In genomic region chr17:35080536-35080935, GRCh38 we compare ENCODE assay signal across 10 cellular contexts.
DNase-seq lines count a peak whose midpoint lies in the region; ATAC-seq and TF ChIP-seq lines count a peak whose summit lies in the region.
"Had no signal": no experiment of that assay in that cellular context is flagged by ENCODE, and none has a peak within 500 bp of the region (broad histone marks: within the 10 kb centered on the region; RNA-seq: fewer than 3 reads in every experiment).

No MANE protein-coding gene starts in this region.

- H3K79me2 ChIP-seq in DND-41 (ENCODE audit: insufficient read depth, low read length) = peaks cover 11% of the 10 kb centered on the region

- no peaks in the 10 kb centered on the region for H4K20me1 ChIP-seq in DND-41 (ENCODE audit: insufficient read depth, low read length)

- H3K9ac ChIP-seq in DND-41 (ENCODE audit: low read depth, low read length) = no peak overlapping the region

- DNase-seq in DND-41 (no peak), Kasumi-1 (lab: John Stamatoyannopoulos, UW) (peak; percentile 9 to 22), GM19240 (ENCODE audit: insufficient read length, low spot score) (no peak)
- DNase-seq in activated CD8-positive, alpha-beta memory T cell treated with anti-CD3 and anti-CD28 coated beads, Interleukin-2, amount 50 U/mL, for 48 hours = no peak
- DNase-seq: brain microvascular endothelial cell, hypothalamus had no signal

- H3K4me2 ChIP-seq in DND-41 (ENCODE audit: insufficient read depth, low read length) = no peak overlapping the region

- no peaks in the 10 kb centered on the region for H3K27me3 ChIP-seq in DND-41 (ENCODE audit: insufficient read depth, low read length, poor library complexity)
- H3K27me3 ChIP-seq: brain microvascular endothelial cell had no signal

- TF ChIP-seq CTCF in DND-41 (IDR thresholded peaks at IDR 0.05; ENCODE audit: borderline replicate concordance, extremely low read depth, low read length, poor library complexity, severe bottlenecking) = no peak

- peak overlapping the region; percentile 24; the same call in 1 of the 2 replicates for H3K27ac ChIP-seq in DND-41 (ENCODE audit: low read length)
- peak overlapping the region; percentile 62 for H3K27ac ChIP-seq in cingulate gyrus (ENCODE audit: low read depth, low read length)

- H3K9me3 ChIP-seq in DND-41 (ENCODE audit: insufficient read depth, low read length, severe bottlenecking) = no peaks in the 10 kb centered on the region

- H3K4me3 ChIP-seq in DND-41 (ENCODE audit: low read depth in 1 of 2, low read length in 2 of 2) = no peak overlapping the region

- H3K36me3 ChIP-seq in DND-41 (ENCODE audit: insufficient read depth, low read length) = no peaks in the 10 kb centered on the region
- H3K36me3 ChIP-seq: brain microvascular endothelial cell had no signal

- peaks cover 6% of the 10 kb centered on the region for H3K4me1 ChIP-seq in DND-41 (ENCODE audit: insufficient read depth, low read length)

- ATAC-seq in DND-41 (ENCODE audit: insufficient read depth, low read depth) (no peak), GM19455 (IDR thresholded peaks at IDR 0.05; ENCODE audit: unreplicated experiment) (peak; percentile 68), HG02884 (IDR thresholded peaks at IDR 0.05; ENCODE audit: unreplicated experiment) (no peak), HG03432 (IDR thresholded peaks at IDR 0.05; ENCODE audit: unreplicated experiment) (no peak)

- H2AFZ ChIP-seq in DND-41 (ENCODE audit: low read depth, low read length) = no peak overlapping the region

Comparison
In these comparisons a context has a peak if more than half of its experiments do, and no peak if none do; other contexts are left out.
1. DNase-seq: peak in Kasumi-1 (2 of 2); none in DND-41 (single experiment), activated CD8-positive, alpha-beta memory T cell treated with anti-CD3 and anti-CD28 coated beads, Interleukin-2, amount 50 U/mL, for 48 hours (single experiment) and GM19240 (single experiment).